ENCODE assay signal across 1 cellular context in genomic region chrX:123986377-123986776, GRCh38.
TF ChIP-seq lines count a peak whose summit lies in the region.

No MANE protein-coding gene starts in this region.

TF ChIP-seq in A549, 52 proteins besides CTCF, POLR2A, EP300 and RAD21 (continued from another document):
- TF ChIP-seq ATOH8 (CRISPR knock-in tag; IDR thresholded peaks at IDR 0.05; ENCODE audit: low read depth), result no peak
- no peak for TF ChIP-seq POLR2AphosphoS2 (conservative IDR thresholded peaks at IDR 0.05; ENCODE audit: low read length)
- TF ChIP-seq JUN (IDR thresholded peaks at IDR 0.05), result no peak
- TF ChIP-seq RNF2 (IDR thresholded peaks at IDR 0.05; ENCODE audit: borderline replicate concordance, low read depth), result no peak
- no peak for TF ChIP-seq TP53 (CRISPR knock-in tag; IDR thresholded peaks at IDR 0.05)
- TF ChIP-seq SREBF2 (IDR thresholded peaks at IDR 0.05), result no peak
- no peak for TF ChIP-seq EHMT2 (IDR thresholded peaks at IDR 0.05; ENCODE audit: low read depth)
- TF ChIP-seq RCOR1 (IDR thresholded peaks at IDR 0.05; ENCODE audit: low read depth, low read length), result no peak
- no peak for TF ChIP-seq RARB (CRISPR knock-in tag; IDR thresholded peaks at IDR 0.05)
- TF ChIP-seq PBX3 (IDR thresholded peaks at IDR 0.05), result no peak
